10 cellular contexts compared by ENCODE assay signal in genomic region chr2:169877406-169877805, GRCh38. TPM values are rescaled to one million over a fixed set of nuclear protein-coding genes. Genes with fewer than 3 reads are reported as not detected.
A peak's percentile ranks its signal among the peaks of the same experiment; 100 is the strongest.
DNase-seq lines count a peak whose midpoint lies in the region; ATAC-seq, FAIRE-seq and TF ChIP-seq lines count a peak whose summit lies in the region.
"Had no signal": no experiment of that assay in that cellular context is flagged by ENCODE, and none has a peak within 500 bp of the region (broad histone marks: within the 10 kb centered on the region; RNA-seq: fewer than 3 reads in every experiment).

No MANE protein-coding gene starts in this region.

- H3K27ac ChIP-seq in A549 (no peak overlapping the region), RWPE1 (no peak overlapping the region), foreskin keratinocyte (no peak overlapping the region)
- H3K27ac ChIP-seq: spleen had no signal

- no peaks in the 10 kb centered on the region for H3K9me3 ChIP-seq in A549
- H3K9me3 ChIP-seq: spleen had no signal

- ATAC-seq in A549, result peak; percentile 59 to 75; a peak in 3 of 6 replicates
- ATAC-seq in foreskin keratinocyte, result no peak
- no peak for ATAC-seq in GM18505 (IDR thresholded peaks at IDR 0.05; ENCODE audit: unreplicated experiment)
- no peak for ATAC-seq in stimulated activated naive CD8-positive, alpha-beta T cell treated with anti-CD3 and anti-CD28 coated beads, Interleukin-15, Interleukin-2, amounts not matched to agents 100 U/mL and 50 U/mL, for 24 hours

- FAIRE-seq in A549 (lab: Jason Lieb, UNC), result no peak

- CTCF ChIA-PET in A549 (lab: Yijun Ruan, JAX) (interaction anchor here (0.7 to 3.3 kb wide), 9 partner anchors 9 to 499 kb away, joined by 3 to 11 read pairs (median 4); partner anchors contain the start of genes METTL5 and UBR3), GM10248 (lab: Yijun Ruan, JAX) (interaction anchor here (0.8 to 3.1 kb wide), 6 partner anchors 9 to 350 kb away, joined by 3 to 13 read pairs (median 6); partner anchors contain the start of gene UBR3), RWPE1 (lab: Yijun Ruan, JAX) (no interaction called here)

- no peaks in the 10 kb centered on the region for H3K27me3 ChIP-seq in foreskin keratinocyte
- H3K27me3 ChIP-seq: spleen had no signal

- H3K4me2 ChIP-seq in A549, result no peak overlapping the region

- TF ChIP-seq POLR2A in A549 (IDR thresholded peaks at IDR 0.05; ENCODE audit: low read length) (no peak), GM18505 (IDR thresholded peaks at IDR 0.05; ENCODE audit: borderline replicate concordance, extremely low read depth, insufficient read depth, insufficient read length) (no peak)

- H3K4me1 ChIP-seq in A549 (no peaks in the 10 kb centered on the region), foreskin keratinocyte (no peaks in the 10 kb centered on the region)
- H3K4me1 ChIP-seq: spleen had no signal

- no peak for TF ChIP-seq EP300 in A549 (IDR thresholded peaks at IDR 0.05)

- TF ChIP-seq CTCF in A549 (IDR thresholded peaks at IDR 0.05) (peak; percentile 49), GM10248 (IDR thresholded peaks at IDR 0.05; ENCODE audit: control extremely low read depth, extremely low read depth, low read depth, missing control alignments) (peak; percentile 28), RWPE1 (conservative IDR thresholded peaks at IDR 0.05; ENCODE audit: low read depth) (peak; percentile 35), foreskin keratinocyte (conservative IDR thresholded peaks at IDR 0.05) (peak; percentile 62)

- H3K4me3 ChIP-seq in A549, result no peak overlapping the region
- H3K4me3 ChIP-seq: spleen had no signal

- peak; percentile 49 to 55; a peak in 4 of 5 replicates for TF ChIP-seq RAD21 in A549 (conservative IDR thresholded peaks at IDR 0.05 in 1 of 2, IDR thresholded peaks at IDR 0.05 in 1 of 2)

- POLR2A ChIA-PET in A549 (lab: Yijun Ruan, JAX) (interaction anchor here (1.0 kb wide), 1 partner anchor 53 kb away, joined by 5 read pairs; the partner anchor contains the start of gene METTL5), GM10248 (lab: Yijun Ruan, JAX) (no interaction called here), RWPE1 (lab: Yijun Ruan, JAX; ENCODE audit: low non-redundant PET) (interaction anchor here (1.0 kb wide), 1 partner anchor 50 kb away, joined by 4 read pairs; the partner anchor contains the start of gene UBR3)

- peak in 1 of 2 experiments; percentile 54 for DNase-seq in A549 (ENCODE audit: low read depth in 1 of 2, low spot score in 1 of 2)
- peak; percentile 22 for DNase-seq in GM10248 (ENCODE audit: extremely low spot score)
- peak; percentile 7 for DNase-seq in RWPE1 (ENCODE audit: low spot score)
- no peak for DNase-seq in foreskin keratinocyte
- no peak for DNase-seq in GOT3 (lab: John Stamatoyannopoulos, UW)
- no peak for DNase-seq in GM03348 (ENCODE audit: low spot score)
- no peak for DNase-seq in stimulated activated naive CD8-positive, alpha-beta T cell treated with anti-CD3 and anti-CD28 coated beads, Interleukin-15, Interleukin-2, amounts not matched to agents 100 U/mL and 50 U/mL, for 24 hours
- DNase-seq: activated CD4-positive, alpha-beta memory T cell treated with anti-CD3 and anti-CD28 coated beads, Interleukin-2, amount 10 ng/mL, durations not matched to agents 7 days and 5 days; spleen had no signal

TF ChIP-seq in A549, 52 proteins besides CTCF, POLR2A, EP300 and RAD21:
- TF ChIP-seq SMC3 (IDR thresholded peaks at IDR 0.05) (peak; percentile 46), RCOR1 (IDR thresholded peaks at IDR 0.05; ENCODE audit: low read depth, low read length) (no peak), CBX8 (IDR thresholded peaks at IDR 0.05) (no peak)

RNA-seq across cellular contexts. Expression of gene UBR3, which starts 50.2 kb away (rescaled TPM):
- 21.1 and 23.1 TPM in 2 replicates for polyA plus RNA-seq in A549 (2011; rRNA removed)
- polyA plus RNA-seq in A549 (2012; cell fraction: cytosol; rRNA removed), result 3.7 and 4.0 TPM in 2 replicates
- polyA plus RNA-seq in A549 (2012; cell fraction: nucleus; rRNA removed), result 4.3 and 6.0 TPM in 2 replicates
- 10.3 to 11.1 TPM (median 11.0 TPM) in 3 replicates for polyA plus RNA-seq in A549 (2017; fragmentation: RNase III; extraction: RNeasy Plus Mini Kit Qiagen cat#74134 plus additional on column Dnase treatment)
- 21.6 and 23.6 TPM in 2 replicates for polyA minus RNA-seq in A549 (2011; rRNA and poly(A)+ RNA removed)
- total RNA-seq in foreskin keratinocyte, result 13.2 and 15.3 TPM in 2 replicates
- polyA plus RNA-seq in foreskin keratinocyte, result 3.0 and 3.9 TPM in 2 replicates

RNA-seq across cellular contexts. Expression of gene METTL5, which starts 52.7 kb away (rescaled TPM):
- polyA plus RNA-seq in A549 (2011; rRNA removed) (58.1 and 86.9 TPM in 2 replicates), A549 (2017; fragmentation: RNase III; extraction: RNeasy Plus Mini Kit Qiagen cat#74134 plus additional on column Dnase treatment) (97.6 to 112 TPM (median 105 TPM) in 3 replicates), foreskin keratinocyte (122 TPM in 2 replicates)
- 36.9 and 46.4 TPM in 2 replicates for polyA plus RNA-seq in A549 (2012; cell fraction: cytosol; rRNA removed)
- 8.3 and 14.7 TPM in 2 replicates for polyA plus RNA-seq in A549 (2012; cell fraction: nucleus; rRNA removed)
- polyA minus RNA-seq in A549 (2011; rRNA and poly(A)+ RNA removed), result 8.3 and 12.0 TPM in 2 replicates
- total RNA-seq in foreskin keratinocyte, result 102 and 105 TPM in 2 replicates

Comparison
In these comparisons a context has a peak if more than half of its experiments do, and no peak if none do; other contexts are left out.
1. ATAC-seq: peak in A549 (2 of 2); none in foreskin keratinocyte (single experiment), GM18505 (single experiment) and stimulated activated naive CD8-positive, alpha-beta T cell treated with anti-CD3 and anti-CD28 coated beads, Interleukin-15, Interleukin-2, amounts not matched to agents 100 U/mL and 50 U/mL, for 24 hours (single experiment).
2. DNase-seq: peak in GM10248 (single experiment) and RWPE1 (single experiment); none in foreskin keratinocyte (0 of 2), GOT3 (single experiment), GM03348 (single experiment) and stimulated activated naive CD8-positive, alpha-beta T cell treated with anti-CD3 and anti-CD28 coated beads, Interleukin-15, Interleukin-2, amounts not matched to agents 100 U/mL and 50 U/mL, for 24 hours (single experiment).
3. Peak in every context shown above with its lines, with median percentiles within 50 percentile points of each other: CTCF ChIP-seq.